ENCODE assay signal across 14 cellular contexts in the genomic region with DNA sequence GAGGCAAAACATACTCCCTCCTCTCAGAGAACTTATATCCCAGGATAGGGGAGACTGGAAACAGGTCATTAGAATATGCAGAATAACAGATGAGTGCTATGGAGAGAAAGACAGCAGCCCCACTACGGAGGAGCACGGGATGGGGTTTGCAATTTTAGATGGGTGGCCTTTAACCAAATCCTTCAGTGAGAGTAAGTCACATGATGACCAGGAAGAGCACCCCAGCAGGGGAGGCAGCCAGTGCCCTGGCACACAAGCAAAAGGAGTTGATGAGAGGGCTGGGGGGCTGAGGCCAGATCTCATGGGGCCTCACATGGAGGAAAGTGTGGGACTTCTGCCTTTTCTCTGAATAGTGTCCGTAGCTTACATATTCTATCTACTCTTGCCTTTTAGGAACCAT. TPM values are rescaled to one million over a fixed set of nuclear protein-coding genes. Genes with fewer than 3 reads are reported as not detected.
DNase-seq lines count a peak whose midpoint lies in the region; ATAC-seq and TF ChIP-seq lines count a peak whose summit lies in the region.
"Had no signal": no experiment of that assay in that cellular context is flagged by ENCODE, and none has a peak within 500 bp of the region (broad histone marks: within the 10 kb centered on the region; RNA-seq: fewer than 3 reads in every experiment).

No MANE protein-coding gene starts in this region.

- H3K4ac ChIP-seq in trophoblast cell (ENCODE audit: low read depth, low read length): no peak overlapping the region

- H3K4me1 ChIP-seq in Panc1 (ENCODE audit: control insufficient read depth, insufficient read depth, low read length): peaks cover 18% of the 10 kb centered on the region; the same call in 1 of the 2 replicates
- peaks cover 24 to 27% of the 10 kb centered on the region in 2 donors for H3K4me1 ChIP-seq in duodenal mucosa (ENCODE audit: control insufficient read depth in 1 of 2, insufficient read depth in 2 of 2, low read length in 2 of 2)
- peaks cover 17% of the 10 kb centered on the region for H3K4me1 ChIP-seq in rectal smooth muscle tissue (ENCODE audit: control insufficient read depth, insufficient read depth, low read length)
- no peaks in the 10 kb centered on the region for H3K4me1 ChIP-seq in trophoblast cell (ENCODE audit: control insufficient read depth in 1 of 2, insufficient read depth in 2 of 2, low read length in 2 of 2)

- intact Hi-C loops in Panc1 (cut with micrococcal nuclease; ENCODE audit: unreplicated experiment): loop anchor here (5.0 kb wide), 1 partner anchor 35 kb away; no protein-coding TSS in a partner anchor

- no peak overlapping the region for H3K4me2 ChIP-seq in trophoblast cell (ENCODE audit: low read length)

- H3K23ac ChIP-seq in trophoblast cell (ENCODE audit: low read length): no peak overlapping the region

- H3K14ac ChIP-seq in trophoblast cell (ENCODE audit: low read length): no peak overlapping the region

- H3K18ac ChIP-seq in trophoblast cell (ENCODE audit: low read length): no peak overlapping the region

- in situ Hi-C loops in Panc1 (cut with HindIII; ENCODE audit: low pct_unique_long_range_greater_than_20kb, low sequenced_read_pairs): no loop called here

- DNase-seq in CD1c-positive myeloid dendritic cell (ENCODE audit: extremely low spot score) (peak; percentile 21), Panc1 (ENCODE audit: low read depth, low spot score) (no peak), UCSD-AML1 (lab: John Stamatoyannopoulos, UW; ENCODE audit: unreplicated experiment) (no peak), trophoblast cell (no peak)
- DNase-seq: activated B cell treated with CpG ODN at 0.5 μM for 24 hours; COR-L47; effector memory CD4-positive, alpha-beta T cell; NCI-H1092; NCI-H524 treated with DMSO at 0.1 percent for 48 hours; SHP77 treated with DMSO at 0.1 percent for 48 hours had no signal

- H3K27me3 ChIP-seq in Panc1 (ENCODE audit: control insufficient read depth, insufficient read depth, low read length) (no peaks in the 10 kb centered on the region), duodenal mucosa (ENCODE audit: control insufficient read depth in 1 of 2, insufficient read depth in 2 of 2, low read length in 2 of 2) (no peaks in the 10 kb centered on the region), rectal smooth muscle tissue (ENCODE audit: control insufficient read depth, insufficient read depth, low read length) (no peaks in the 10 kb centered on the region), trophoblast cell (ENCODE audit: insufficient read depth, low read length) (no peaks in the 10 kb centered on the region)

- CTCF ChIA-PET in Panc1 (lab: Charles Lee): interaction anchor here (0.5 kb wide), 1 partner anchor 69 kb away, joined by 11 read pairs; no protein-coding TSS in a partner anchor

- no peak overlapping the region for H2BK5ac ChIP-seq in trophoblast cell (ENCODE audit: low read depth, low read length, poor library complexity)

- no peaks in the 10 kb centered on the region for H3K79me2 ChIP-seq in trophoblast cell (ENCODE audit: control insufficient read depth, insufficient read depth, low read length, poor library complexity)

- no peak overlapping the region for H2BK120ac ChIP-seq in trophoblast cell (ENCODE audit: insufficient read depth, low read length, poor library complexity)

- WGBS in trophoblast cell (ENCODE audit: extremely low coverage, insufficient coverage, insufficient read length): no CpG with 5 or more reads among the region's 3 CpGs

- no peak for ATAC-seq in Panc1
- no peak for ATAC-seq in HG02840 (IDR thresholded peaks at IDR 0.05; ENCODE audit: low FRiP score, unreplicated experiment)
- no peak for ATAC-seq in GM18517 (IDR thresholded peaks at IDR 0.05; ENCODE audit: unreplicated experiment)

- no peak overlapping the region for H4K12ac ChIP-seq in trophoblast cell (ENCODE audit: low read depth, low read length)

- no peak overlapping the region for H4K91ac ChIP-seq in trophoblast cell (ENCODE audit: low read depth, low read length)

- H3K27ac ChIP-seq in Panc1 (ENCODE audit: low read length) (peak overlapping the region; percentile 60), duodenal mucosa (ENCODE audit: low read depth, low read length) (peak overlapping the region; percentile 25), rectal smooth muscle tissue (ENCODE audit: low read depth, low read length) (peak overlapping the region; percentile 30), trophoblast cell (ENCODE audit: low read depth, low read length) (no peak overlapping the region)

- H4K8ac ChIP-seq in trophoblast cell (ENCODE audit: low read depth, low read length): no peak overlapping the region

- no peak overlapping the region for H2BK12ac ChIP-seq in trophoblast cell (ENCODE audit: low read length)

- H3K9me3 ChIP-seq in Panc1 (ENCODE audit: control insufficient read depth, insufficient read depth, low read depth, low read length) (no peaks in the 10 kb centered on the region), duodenal mucosa (ENCODE audit: control insufficient read depth in 1 of 2, low read length in 2 of 2) (no peaks in the 10 kb centered on the region), trophoblast cell (ENCODE audit: insufficient read depth, low read depth, low read length) (peaks cover 2% of the 10 kb centered on the region)

- H3K79me1 ChIP-seq in trophoblast cell (ENCODE audit: low read length): no peaks in the 10 kb centered on the region

- H2AK5ac ChIP-seq in trophoblast cell (ENCODE audit: low read length): no peak overlapping the region

- no TSS peak for BruUV-seq in Panc1 (replicated peaks; lab: Mats Ljungman, UMichigan)

- no peak for TF ChIP-seq CTCF in Panc1 (IDR thresholded peaks at IDR 0.05)

- peaks cover 19% of the 10 kb centered on the region for H3K36me3 ChIP-seq in Panc1 (ENCODE audit: control insufficient read depth, insufficient read depth, low read length)
- H3K36me3 ChIP-seq in duodenal mucosa (ENCODE audit: control insufficient read depth in 1 of 2, insufficient read depth in 2 of 2, low read length in 2 of 2): peaks cover 10 to 30% of the 10 kb centered on the region in 2 donors
- peaks cover 12% of the 10 kb centered on the region for H3K36me3 ChIP-seq in rectal smooth muscle tissue (ENCODE audit: control insufficient read depth, insufficient read depth, low read length)
- peaks cover 20 to 34% of the 10 kb centered on the region in 2 experiments for H3K36me3 ChIP-seq in trophoblast cell (ENCODE audit: control insufficient read depth in 1 of 2, insufficient read depth in 2 of 2, low read length in 2 of 2)

- POLR2A ChIA-PET in Panc1 (lab: Charles Lee): no interaction called here

- H2AFZ ChIP-seq in trophoblast cell (ENCODE audit: insufficient read depth, low read length, poor library complexity): no peak overlapping the region

- H3K4me3 ChIP-seq in Panc1 (ENCODE audit: low read depth in 2 of 2, low read length in 2 of 2): no peak overlapping the region
- no peak overlapping the region for H3K4me3 ChIP-seq in duodenal mucosa (ENCODE audit: low read depth in 1 of 2, low read length in 2 of 2)
- no peak overlapping the region for H3K4me3 ChIP-seq in rectal smooth muscle tissue (ENCODE audit: low read length)
- no peak overlapping the region for H3K4me3 ChIP-seq in trophoblast cell (ENCODE audit: low read depth, low read length)

- H3K9ac ChIP-seq in duodenal mucosa (ENCODE audit: low read depth in 1 of 2, low read length in 2 of 2): no peak overlapping the region
- H3K9ac ChIP-seq in rectal smooth muscle tissue (ENCODE audit: low read length): no peak overlapping the region
- H3K9ac ChIP-seq in trophoblast cell (ENCODE audit: low read length): no peak overlapping the region

RNA-seq across cellular contexts. Expression of a gene that starts 43.0 kb away (rescaled TPM):
- total RNA-seq in Panc1 (2021; ENCODE audit: unreplicated experiment): 279 TPM
- polyA plus RNA-seq in Panc1 (2012; ENCODE audit: insufficient read length): 156 TPM
- 71.4 and 71.6 TPM in 2 replicates for polyA plus RNA-seq in trophoblast cell (2013)
